Comparison of ENCODE assay signal across 24 cellular contexts in genomic region chr11:114928260-114928870, GRCh38.
"Had no signal": no experiment of that assay in that cellular context is flagged by ENCODE, and none has a peak within 500 bp of the region (broad histone marks: within the 10 kb centered on the region; RNA-seq: fewer than 3 reads in every experiment).

No MANE protein-coding gene starts in this region.

- DNase-seq: activated CD4-positive, alpha-beta T cell treated with anti-CD3 and anti-CD28 coated beads for 36 hours; activated CD4-positive, CD25-positive, alpha-beta regulatory T cell; activated CD8-positive, alpha-beta memory T cell treated with anti-CD3 and anti-CD28 coated beads, Interleukin-2, amount 10 ng/mL, durations not matched to agents 7 days and 5 days; activated CD8-positive, alpha-beta T cell treated with anti-CD3 and anti-CD28 coated beads, Interleukin-2, amount 10 ng/mL, durations not matched to agents 7 days and 5 days; activated naive CD4-positive, alpha-beta T cell; activated T-cell treated with anti-CD3 and anti-CD28 coated beads, Interleukin-2, amount 50 U/mL, for 48 hours; cortex of kidney; foreskin keratinocyte; heart left ventricle; left ventricle myocardium superior; stimulated activated CD4-positive, alpha-beta T cell treated with anti-CD3 and anti-CD28 coated beads, Interleukin-4, amount 100 ng/mL, for 24 hours; uterus had no signal

- H3K27me3 Mint-ChIP-seq: activated CD4-positive, alpha-beta T cell treated with anti-CD3 and anti-CD28 coated beads for 36 hours; activated CD8-positive, alpha-beta memory T cell treated with anti-CD3 and anti-CD28 coated beads, Interleukin-2, amount 10 ng/mL, durations not matched to agents 7 days and 5 days; central memory CD8-positive, alpha-beta T cell; stimulated activated naive CD8-positive, alpha-beta T cell treated with anti-CD3 and anti-CD28 coated beads, Interleukin-15, Interleukin-2, amounts not matched to agents 100 ng/mL and 50 ng/mL, for 24 hours had no signal

- H3K4me1 ChIP-seq: foreskin keratinocyte, heart left ventricle, uterus had no signal

- H3K4me1 Mint-ChIP-seq: activated CD4-positive, alpha-beta T cell treated with anti-CD3 and anti-CD28 coated beads for 36 hours; activated CD8-positive, alpha-beta memory T cell treated with anti-CD3 and anti-CD28 coated beads, Interleukin-2, amount 10 ng/mL, durations not matched to agents 7 days and 5 days; central memory CD8-positive, alpha-beta T cell; nephron; stimulated activated effector memory CD8-positive, alpha-beta T cell treated with anti-CD3 and anti-CD28 coated beads, Interleukin-12 subunit alpha, Interleukin-12 subunit beta, amount 100 ng/mL, for 72 hours had no signal

- H3K36me3 Mint-ChIP-seq: activated CD8-positive, alpha-beta memory T cell treated with anti-CD3 and anti-CD28 coated beads, Interleukin-2, amount 10 ng/mL, durations not matched to agents 7 days and 5 days; activated naive CD4-positive, alpha-beta T cell treated with anti-CD3 and anti-CD28 coated beads, Interleukin-2, amount 50 U/mL, for 72 hours; stimulated activated effector memory CD8-positive, alpha-beta T cell treated with anti-CD3 and anti-CD28 coated beads, Interleukin-12 subunit alpha, Interleukin-12 subunit beta, amount 100 ng/mL, for 72 hours; type B pancreatic cell had no signal

- H3K36me3 ChIP-seq: heart left ventricle, uterus had no signal

- H3K27ac Mint-ChIP-seq: activated CD4-positive, alpha-beta T cell treated with anti-CD3 and anti-CD28 coated beads for 36 hours; activated CD8-positive, alpha-beta memory T cell treated with anti-CD3 and anti-CD28 coated beads, Interleukin-2, amount 10 ng/mL, durations not matched to agents 7 days and 5 days; activated CD8-positive, alpha-beta T cell treated with anti-CD3 and anti-CD28 coated beads, Interleukin-2, amount 10 ng/mL, durations not matched to agents 7 days and 5 days; activated naive CD4-positive, alpha-beta T cell treated with anti-CD3 and anti-CD28 coated beads, Interleukin-2, amount 50 U/mL, for 72 hours; nephron; stimulated activated effector memory CD8-positive, alpha-beta T cell treated with anti-CD3 and anti-CD28 coated beads, Interleukin-12 subunit alpha, Interleukin-12 subunit beta, amount 100 ng/mL, for 72 hours; stimulated activated naive CD8-positive, alpha-beta T cell treated with anti-CD3 and anti-CD28 coated beads, Interleukin-15, Interleukin-2, amounts not matched to agents 100 ng/mL and 50 ng/mL, for 24 hours; type B pancreatic cell had no signal

- H3K27ac ChIP-seq: foreskin keratinocyte, heart left ventricle, skin epidermis, uterus had no signal

- H3K4me3 ChIP-seq: heart left ventricle, skin epidermis, uterus had no signal

- ATAC-seq: activated CD4-positive, alpha-beta T cell treated with anti-CD3 and anti-CD28 coated beads for 36 hours; activated CD8-positive, alpha-beta memory T cell treated with anti-CD3 and anti-CD28 coated beads, Interleukin-2, amount 10 ng/mL, durations not matched to agents 7 days and 5 days; activated CD8-positive, alpha-beta T cell treated with anti-CD3 and anti-CD28 coated beads, Interleukin-2, amount 10 ng/mL, durations not matched to agents 7 days and 5 days; activated naive CD4-positive, alpha-beta T cell treated with anti-CD3 and anti-CD28 coated beads, Interleukin-2, amount 50 U/mL, for 72 hours; esophagus mucosa; foreskin keratinocyte; heart left ventricle; left ventricle myocardium superior; sciatic nerve had no signal

- H3K4me3 Mint-ChIP-seq: activated CD4-positive, alpha-beta T cell treated with anti-CD3 and anti-CD28 coated beads for 36 hours; activated CD8-positive, alpha-beta memory T cell treated with anti-CD3 and anti-CD28 coated beads, Interleukin-2, amount 10 ng/mL, durations not matched to agents 7 days and 5 days; activated CD8-positive, alpha-beta T cell treated with anti-CD3 and anti-CD28 coated beads, Interleukin-2, amount 10 ng/mL, durations not matched to agents 7 days and 5 days; central memory CD8-positive, alpha-beta T cell; nephron; stimulated activated effector memory CD8-positive, alpha-beta T cell treated with anti-CD3 and anti-CD28 coated beads, Interleukin-12 subunit alpha, Interleukin-12 subunit beta, amount 100 ng/mL, for 72 hours; stimulated activated naive CD8-positive, alpha-beta T cell treated with anti-CD3 and anti-CD28 coated beads, Interleukin-15, Interleukin-2, amounts not matched to agents 100 ng/mL and 50 ng/mL, for 24 hours; type B pancreatic cell had no signal

- H3K27me3 ChIP-seq: foreskin keratinocyte, heart left ventricle, uterus had no signal

- H3K9me3 Mint-ChIP-seq: central memory CD8-positive, alpha-beta T cell had no signal

- FAIRE-seq: bronchial epithelial cell, endothelial cell of umbilical vein, islet of Langerhans had no signal

- H3K9me3 ChIP-seq: uterus had no signal
